Comparison of ENCODE assay signal across 8 cellular contexts in the genomic region with DNA sequence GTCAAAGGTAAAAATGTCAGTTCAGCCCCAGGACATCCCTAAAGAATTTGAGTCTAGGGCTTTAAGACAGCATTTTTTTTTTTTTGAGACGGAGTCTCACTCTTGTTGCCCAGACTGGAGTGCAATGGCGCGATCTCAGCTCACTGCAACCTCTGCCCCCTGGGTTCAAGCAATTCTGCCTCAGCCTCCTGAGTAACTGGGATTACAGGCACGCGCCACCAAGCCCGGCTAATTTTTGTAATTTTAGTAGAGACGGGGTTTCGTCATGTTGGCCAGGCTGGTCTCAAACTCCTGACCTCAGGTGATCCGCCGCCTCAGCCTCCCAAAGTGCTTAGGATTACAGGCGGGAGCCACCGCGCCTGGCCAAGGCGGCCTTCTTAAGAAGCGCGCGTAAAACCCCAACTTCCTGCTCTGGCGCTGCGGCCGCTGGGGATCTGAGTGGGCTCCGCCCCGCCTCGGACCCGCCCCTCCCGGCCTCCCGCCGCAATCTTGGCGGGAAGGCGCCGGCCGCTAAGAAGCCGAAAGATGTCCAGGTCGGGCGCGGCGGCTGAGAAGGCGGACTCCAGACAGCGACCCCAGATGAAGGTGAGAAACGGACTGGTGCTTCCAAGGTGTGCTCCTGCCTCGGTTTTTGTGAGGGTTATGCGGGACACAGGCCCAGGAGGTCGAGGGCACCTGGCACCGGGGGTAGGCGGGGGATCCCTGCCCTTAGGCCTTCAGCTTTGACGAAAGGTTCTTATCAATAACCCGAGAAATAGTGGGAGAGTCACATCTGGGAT. TPM values are rescaled to one million over a fixed set of nuclear protein-coding genes. Genes with fewer than 3 reads are reported as not detected.
A peak's percentile ranks its signal among the peaks of the same experiment; 100 is the strongest.
DNase-seq lines count a peak whose midpoint lies in the region; ATAC-seq, FAIRE-seq and TF ChIP-seq lines count a peak whose summit lies in the region.
"Not testable (repeated sequence)": the region's sequence is repeated elsewhere in the genome, so short reads cannot be mapped to it uniquely, and the experiment has no call there.

WDR76 (plus strand) TSS at position 495 of the 779 bp plus-strand sequence; CDS start at position 526, 31 bp downstream.

- H3K27me3 ChIP-seq in esophagus (ENCODE audit: control insufficient read depth in 1 of 2, insufficient read depth in 2 of 2, low read length in 2 of 2): not testable (repeated sequence)

- peak within 1 kb of the TSS; percentile 80 to 87 for H3K27ac ChIP-seq in esophagus (ENCODE audit: low read depth in 2 of 2, low read length in 1 of 2)

- H3K9me3 ChIP-seq in esophagus (ENCODE audit: control insufficient read depth in 2 of 2, insufficient read depth in 1 of 2, low read depth in 1 of 2, low read length in 1 of 2): not testable (repeated sequence)

- not testable (repeated sequence) for H3K36me3 ChIP-seq in esophagus (ENCODE audit: control insufficient read depth in 2 of 2, insufficient read depth in 2 of 2, low read length in 1 of 2)

- H3K36me3 Mint-ChIP-seq in Calu3 (ENCODE audit: insufficient read depth, unreplicated experiment): not testable (repeated sequence)
- peaks cover 72% of the 10 kb centered on the region for H3K36me3 Mint-ChIP-seq in activated T-cell treated with anti-CD3 and anti-CD28 coated beads, Interleukin-2, amount 50 U/mL, for 24 hours (ENCODE audit: low read depth)

- H3K9me3 Mint-ChIP-seq in Calu3 (ENCODE audit: low read depth, unreplicated experiment); activated T-cell treated with anti-CD3 and anti-CD28 coated beads, Interleukin-2, amount 50 U/mL, for 24 hours: not testable (repeated sequence)

- not testable (repeated sequence) for BruUV-seq in Calu3 (replicated peaks; lab: Mats Ljungman, UMichigan)

- peak within 1 kb of the TSS; percentile 77 for H3K4me3 Mint-ChIP-seq in Calu3 (ENCODE audit: low read depth, unreplicated experiment)
- peak within 1 kb of the TSS; percentile 94 for H3K4me3 Mint-ChIP-seq in activated T-cell treated with anti-CD3 and anti-CD28 coated beads, Interleukin-2, amount 50 U/mL, for 24 hours

- not testable (repeated sequence) for H3K4me1 Mint-ChIP-seq in Calu3 (ENCODE audit: low read depth, unreplicated experiment)
- peaks cover 63% of the 10 kb centered on the region for H3K4me1 Mint-ChIP-seq in activated T-cell treated with anti-CD3 and anti-CD28 coated beads, Interleukin-2, amount 50 U/mL, for 24 hours (ENCODE audit: low read depth)

- not testable (repeated sequence) for H3K27ac Mint-ChIP-seq in Calu3 (ENCODE audit: unreplicated experiment)
- peak within 1 kb of the TSS; percentile 96 for H3K27ac Mint-ChIP-seq in activated T-cell treated with anti-CD3 and anti-CD28 coated beads, Interleukin-2, amount 50 U/mL, for 24 hours

- peak within 1 kb of the TSS; percentile 63 to 65 for H3K4me3 ChIP-seq in esophagus (ENCODE audit: low read depth in 1 of 2, low read length in 2 of 2)

- intact Hi-C loops in Calu3 (cut with micrococcal nuclease; ENCODE audit: unreplicated experiment): not testable (repeated sequence)

- H3K27me3 Mint-ChIP-seq in Calu3 (ENCODE audit: unreplicated experiment); activated T-cell treated with anti-CD3 and anti-CD28 coated beads, Interleukin-2, amount 50 U/mL, for 24 hours: not testable (repeated sequence)

- CTCF ChIA-PET in Calu3 (lab: Charles Lee): not testable (repeated sequence)

- not testable (repeated sequence) for FAIRE-seq in RCC 7860 (lab: Jason Lieb, UNC)

- 5% methylated on average over 46 of the region's 46 CpGs for WGBS in esophagus, 2 donors

- peak; percentile 65 for ATAC-seq in GM21723 (IDR thresholded peaks at IDR 0.05; ENCODE audit: unreplicated experiment)

- H3K4me1 ChIP-seq in esophagus (ENCODE audit: control insufficient read depth in 2 of 2, insufficient read depth in 2 of 2, low read length in 1 of 2): not testable (repeated sequence)

- DNase-seq in Calu3 (peak; percentile 77), Kasumi-1 (lab: John Stamatoyannopoulos, UW) (peak; percentile 46 to 53), RCC 7860 (ENCODE audit: low spot score) (peak; percentile 74), mucosa of gallbladder (ENCODE audit: low spot score) (peak; percentile 73)
- peak; percentile 85 for DNase-seq in activated T-cell treated with anti-CD3 and anti-CD28 coated beads, Interleukin-2, amount 50 U/mL, for 24 hours
- peak; percentile 47 to 53 for DNase-seq in stimulated activated CD8-positive, alpha-beta memory T cell treated with anti-CD3 and anti-CD28 coated beads, Interleukin-2, amount 100 ng/mL, for 1 hour (ENCODE audit: low read depth in 2 of 2)

- not testable (repeated sequence) for TF ChIP-seq CTCF in Calu3 (IDR thresholded peaks at IDR 0.05; ENCODE audit: unreplicated experiment)

RNA-seq across cellular contexts. Expression of gene WDR76, which starts in this region (rescaled TPM):
- 7.8 and 11.5 TPM in 2 replicates for total RNA-seq in Calu3 (2022)
- 1 to 10 TPM; 2.5 to 5.0 TPM for polyA plus RNA-seq in esophagus
- 3.0 TPM for total RNA-seq in mucosa of gallbladder

Comparison
In these comparisons a context has a peak if more than half of its experiments do, and no peak if none do; other contexts are left out.
1. Peak in every context shown above with its lines: DNase-seq, ATAC-seq, H3K4me3 ChIP-seq and H3K27ac ChIP-seq.